37 cellular contexts compared by ENCODE assay signal in genomic region chr12:124308741-124309140, GRCh38. TPM values are rescaled to one million over a fixed set of nuclear protein-coding genes. Genes with fewer than 3 reads are reported as not detected.
"Had no signal": no experiment of that assay in that cellular context is flagged by ENCODE, and none has a peak within 500 bp of the region (broad histone marks: within the 10 kb centered on the region; RNA-seq: fewer than 3 reads in every experiment).

No MANE protein-coding gene starts in this region.

- H3K9me3 ChIP-seq: adrenal gland, body of pancreas, breast epithelium had no signal

- H3K4me1 ChIP-seq: adrenal gland, body of pancreas, breast epithelium had no signal

- ATAC-seq: activated CD4-positive, alpha-beta T cell treated with anti-CD3 and anti-CD28 coated beads for 36 hours; activated CD4-positive, CD25-positive, alpha-beta regulatory T cell treated with anti-CD3 and anti-CD28 coated beads, Interleukin-2, amount 50 U/mL, for 24 hours; activated CD8-positive, alpha-beta memory T cell treated with anti-CD3 and anti-CD28 coated beads, Interleukin-2, amount 10 ng/mL, durations not matched to agents 7 days and 5 days; activated CD8-positive, alpha-beta T cell treated with anti-CD3 and anti-CD28 coated beads, Interleukin-2, amount 10 ng/mL, durations not matched to agents 7 days and 5 days; body of pancreas; WTC11 had no signal

- H3K36me3 ChIP-seq: adrenal gland, brain microvascular endothelial cell, breast epithelium, WERI-Rb-1 had no signal

- H3K27ac ChIP-seq: adrenal gland, body of pancreas, brain microvascular endothelial cell, breast epithelium, WERI-Rb-1 had no signal

- H3K4me3 ChIP-seq: adrenal gland, body of pancreas, breast epithelium had no signal

- H3K27me3 Mint-ChIP-seq: activated CD4-positive, alpha-beta memory T cell treated with anti-CD3 and anti-CD28 coated beads, Interleukin-2, amount 10 ng/mL, durations not matched to agents 7 days and 5 days; activated CD4-positive, alpha-beta T cell treated with anti-CD3 and anti-CD28 coated beads for 36 hours; activated CD4-positive, alpha-beta T cell treated with anti-CD3 and anti-CD28 coated beads, Interleukin-2, amount 10 ng/mL, durations not matched to agents 7 days and 5 days; activated CD8-positive, alpha-beta memory T cell treated with anti-CD3 and anti-CD28 coated beads, Interleukin-2, amount 10 ng/mL, durations not matched to agents 7 days and 5 days; activated naive CD4-positive, alpha-beta T cell treated with anti-CD3 and anti-CD28 coated beads, Interleukin-2, amount 10 ng/mL, durations not matched to agents 7 days and 5 days; activated naive CD4-positive, alpha-beta T cell treated with anti-CD3 and anti-CD28 coated beads, Interleukin-2, amount 50 U/mL, for 24 hours; activated naive CD8-positive, alpha-beta T cell; activated T-cell treated with anti-CD3 and anti-CD28 coated beads, Interleukin-2, amount 50 U/mL, for 24 hours had no signal

- H3K4me3 Mint-ChIP-seq: activated CD4-positive, alpha-beta memory T cell treated with anti-CD3 and anti-CD28 coated beads, Interleukin-2, amount 10 ng/mL, durations not matched to agents 7 days and 5 days; activated CD4-positive, alpha-beta T cell treated with anti-CD3 and anti-CD28 coated beads for 36 hours; activated CD4-positive, alpha-beta T cell treated with anti-CD3 and anti-CD28 coated beads, Interleukin-2, amount 10 ng/mL, durations not matched to agents 7 days and 5 days; activated CD8-positive, alpha-beta memory T cell treated with anti-CD3 and anti-CD28 coated beads, Interleukin-2, amount 10 ng/mL, durations not matched to agents 7 days and 5 days; activated CD8-positive, alpha-beta T cell treated with anti-CD3 and anti-CD28 coated beads, Interleukin-2, amount 10 ng/mL, durations not matched to agents 7 days and 5 days; activated naive CD4-positive, alpha-beta T cell treated with anti-CD3 and anti-CD28 coated beads, Interleukin-2, amount 10 ng/mL, durations not matched to agents 7 days and 5 days; activated naive CD4-positive, alpha-beta T cell treated with anti-CD3 and anti-CD28 coated beads, Interleukin-2, amount 50 U/mL, for 24 hours; activated naive CD8-positive, alpha-beta T cell; activated T-cell treated with anti-CD3 and anti-CD28 coated beads, Interleukin-2, amount 50 U/mL, for 24 hours; T-helper 1 cell treated with Interleukin-12 subunit alpha and Interleukin-12 subunit beta and Interleukin-4 antibody, amounts not matched to agents 30 μg/mL and 1 μg/mL, for 36 hours; T-helper 2 cell treated with Interferon-gamma antibody and Interleukin-4, amounts not matched to agents 5 μg/mL and 100 μg/mL, for 36 hours; WTC11 had no signal

- H3K9me3 Mint-ChIP-seq: activated CD4-positive, alpha-beta memory T cell treated with anti-CD3 and anti-CD28 coated beads, Interleukin-2, amount 10 ng/mL, durations not matched to agents 7 days and 5 days; activated CD4-positive, alpha-beta T cell treated with anti-CD3 and anti-CD28 coated beads, Interleukin-2, amount 10 ng/mL, durations not matched to agents 7 days and 5 days; activated naive CD4-positive, alpha-beta T cell treated with anti-CD3 and anti-CD28 coated beads, Interleukin-2, amount 10 ng/mL, durations not matched to agents 7 days and 5 days; activated naive CD4-positive, alpha-beta T cell treated with anti-CD3 and anti-CD28 coated beads, Interleukin-2, amount 50 U/mL, for 24 hours; activated T-cell treated with anti-CD3 and anti-CD28 coated beads, Interleukin-2, amount 50 U/mL, for 24 hours; activated T-helper 2 cell treated with anti-CD3 and anti-CD28 coated beads, Interferon-gamma antibody, Interleukin-2, Interleukin-4, amounts not matched to agents 10 μg/mL and 5 μg/mL and 100 μg/mL, durations not matched to agents 14 hours and 24 hours and 36 hours; T-helper 1 cell treated with Interleukin-12 subunit alpha and Interleukin-12 subunit beta and Interleukin-4 antibody, amounts not matched to agents 30 μg/mL and 1 μg/mL, for 36 hours; T-helper 2 cell treated with Interferon-gamma antibody and Interleukin-4, amounts not matched to agents 5 μg/mL and 100 μg/mL, for 36 hours; WTC11 had no signal

- H3K4me1 Mint-ChIP-seq: activated CD4-positive, alpha-beta memory T cell treated with anti-CD3 and anti-CD28 coated beads, Interleukin-2, amount 10 ng/mL, durations not matched to agents 7 days and 5 days; activated CD4-positive, alpha-beta T cell treated with anti-CD3 and anti-CD28 coated beads for 36 hours; activated CD4-positive, alpha-beta T cell treated with anti-CD3 and anti-CD28 coated beads, Interleukin-2, amount 10 ng/mL, durations not matched to agents 7 days and 5 days; activated CD8-positive, alpha-beta memory T cell treated with anti-CD3 and anti-CD28 coated beads, Interleukin-2, amount 10 ng/mL, durations not matched to agents 7 days and 5 days; activated naive CD4-positive, alpha-beta T cell treated with anti-CD3 and anti-CD28 coated beads, Interleukin-2, amount 10 ng/mL, durations not matched to agents 7 days and 5 days; activated naive CD4-positive, alpha-beta T cell treated with anti-CD3 and anti-CD28 coated beads, Interleukin-2, amount 50 U/mL, for 24 hours; WTC11 had no signal

- H3K27ac Mint-ChIP-seq: activated CD4-positive, alpha-beta memory T cell treated with anti-CD3 and anti-CD28 coated beads, Interleukin-2, amount 10 ng/mL, durations not matched to agents 7 days and 5 days; activated CD4-positive, alpha-beta T cell treated with anti-CD3 and anti-CD28 coated beads for 36 hours; activated CD4-positive, alpha-beta T cell treated with anti-CD3 and anti-CD28 coated beads, Interleukin-2, amount 10 ng/mL, durations not matched to agents 7 days and 5 days; activated CD8-positive, alpha-beta memory T cell treated with anti-CD3 and anti-CD28 coated beads, Interleukin-2, amount 10 ng/mL, durations not matched to agents 7 days and 5 days; activated CD8-positive, alpha-beta T cell treated with anti-CD3 and anti-CD28 coated beads, Interleukin-2, amount 10 ng/mL, durations not matched to agents 7 days and 5 days; activated naive CD4-positive, alpha-beta T cell treated with anti-CD3 and anti-CD28 coated beads, Interleukin-2, amount 10 ng/mL, durations not matched to agents 7 days and 5 days; activated naive CD4-positive, alpha-beta T cell treated with anti-CD3 and anti-CD28 coated beads, Interleukin-2, amount 50 U/mL, for 24 hours; activated naive CD8-positive, alpha-beta T cell; activated T-cell treated with anti-CD3 and anti-CD28 coated beads, Interleukin-2, amount 50 U/mL, for 24 hours; activated T-helper 2 cell treated with anti-CD3 and anti-CD28 coated beads, Interferon-gamma antibody, Interleukin-2, Interleukin-4, amounts not matched to agents 10 μg/mL and 5 μg/mL and 100 μg/mL, durations not matched to agents 14 hours and 24 hours and 36 hours; T-helper 1 cell treated with Interleukin-12 subunit alpha and Interleukin-12 subunit beta and Interleukin-4 antibody, amounts not matched to agents 30 μg/mL and 1 μg/mL, for 36 hours; T-helper 2 cell treated with Interferon-gamma antibody and Interleukin-4, amounts not matched to agents 5 μg/mL and 100 μg/mL, for 36 hours; WTC11 had no signal

- H3K27me3 ChIP-seq: adrenal gland, body of pancreas, brain microvascular endothelial cell, breast epithelium had no signal

- DNase-seq: activated CD4-positive, alpha-beta memory T cell treated with anti-CD3 and anti-CD28 coated beads, Interleukin-2, amount 10 ng/mL, durations not matched to agents 7 days and 5 days; activated CD4-positive, alpha-beta T cell treated with anti-CD3 and anti-CD28 coated beads for 1 hour; activated CD4-positive, alpha-beta T cell treated with anti-CD3 and anti-CD28 coated beads for 36 hours; activated CD4-positive, alpha-beta T cell treated with anti-CD3 and anti-CD28 coated beads for 48 hours; activated CD4-positive, alpha-beta T cell treated with anti-CD3 and anti-CD28 coated beads, Interleukin-2, amount 10 ng/mL, durations not matched to agents 7 days and 5 days; activated CD4-positive, alpha-beta T cell treated with anti-CD3 and anti-CD28 coated beads, Interleukin-2, amount 50 U/mL, for 48 hours; activated CD4-positive, CD25-positive, alpha-beta regulatory T cell; activated CD8-positive, alpha-beta memory T cell treated with anti-CD3 and anti-CD28 coated beads for 24 hours; activated CD8-positive, alpha-beta memory T cell treated with anti-CD3 and anti-CD28 coated beads, Interleukin-2, amount 10 ng/mL, durations not matched to agents 7 days and 5 days; activated CD8-positive, alpha-beta memory T cell treated with anti-CD3 and anti-CD28 coated beads, Interleukin-2, amount 50 U/mL, for 48 hours; activated CD8-positive, alpha-beta T cell treated with anti-CD3 and anti-CD28 coated beads, Interleukin-2, amount 10 ng/mL, durations not matched to agents 7 days and 5 days; activated effector memory CD4-positive, alpha-beta T cell treated with Interleukin-2 at 50 U/mL for 16 hours; activated gamma-delta T cell; activated naive CD4-positive, alpha-beta T cell treated with anti-CD3 and anti-CD28 coated beads, Interleukin-2, amount 10 ng/mL, durations not matched to agents 7 days and 5 days; activated naive CD4-positive, alpha-beta T cell treated with Interleukin-2 at 50 U/mL for 16 hours; activated T-cell treated with anti-CD3 and anti-CD28 coated beads, Interleukin-2, amount 50 U/mL, for 24 hours; activated T-cell treated with anti-CD3 and anti-CD28 coated beads, Interleukin-2, amount 50 U/mL, for 48 hours; adrenal gland; amniotic stem cell; aorta; body of pancreas; brain microvascular endothelial cell; central memory CD4-positive, alpha-beta T cell; T-helper 1 cell; T-helper 2 cell; T-helper 9 cell; WERI-Rb-1 had no signal

- FAIRE-seq: astrocyte had no signal

- H3K36me3 Mint-ChIP-seq: activated CD8-positive, alpha-beta memory T cell treated with anti-CD3 and anti-CD28 coated beads, Interleukin-2, amount 10 ng/mL, durations not matched to agents 7 days and 5 days; activated naive CD4-positive, alpha-beta T cell treated with anti-CD3 and anti-CD28 coated beads, Interleukin-2, amount 10 ng/mL, durations not matched to agents 7 days and 5 days; activated naive CD4-positive, alpha-beta T cell treated with anti-CD3 and anti-CD28 coated beads, Interleukin-2, amount 50 U/mL, for 24 hours; activated naive CD8-positive, alpha-beta T cell had no signal

RNA-seq across cellular contexts. Expression of gene RFLNA, which starts 13.8 kb away (rescaled TPM):
- total RNA-seq: activated CD4-positive, alpha-beta memory T cell treated with anti-CD3 and anti-CD28 coated beads, Interleukin-2, amount 10 ng/mL, durations not matched to agents 7 days and 5 days; activated CD4-positive, alpha-beta T cell treated with anti-CD3 and anti-CD28 coated beads for 36 hours; activated CD4-positive, alpha-beta T cell treated with anti-CD3 and anti-CD28 coated beads, Interleukin-2, amount 10 ng/mL, durations not matched to agents 7 days and 5 days; activated CD8-positive, alpha-beta memory T cell treated with anti-CD3 and anti-CD28 coated beads, Interleukin-2, amount 10 ng/mL, durations not matched to agents 7 days and 5 days; activated CD8-positive, alpha-beta T cell treated with anti-CD3 and anti-CD28 coated beads, Interleukin-2, amount 10 ng/mL, durations not matched to agents 7 days and 5 days; activated T-helper 2 cell treated with anti-CD3 and anti-CD28 coated beads, Interferon-gamma antibody, Interleukin-2, Interleukin-4, amounts not matched to agents 10 μg/mL and 5 μg/mL and 100 μg/mL, durations not matched to agents 14 hours and 24 hours and 36 hours; cardiac septum had no signal
